Comparison of ENCODE assay signal across 15 cellular contexts in genomic region chr11:124882339-124883071, GRCh38. TPM values are rescaled to one million over a fixed set of nuclear protein-coding genes. Genes with fewer than 3 reads are reported as not detected.
A peak's percentile ranks its signal among the peaks of the same experiment; 100 is the strongest.
DNase-seq lines count a peak whose midpoint lies in the region; ATAC-seq and FAIRE-seq lines count a peak whose summit lies in the region.
"Had no signal": no experiment of that assay in that cellular context is flagged by ENCODE, and none has a peak within 500 bp of the region (broad histone marks: within the 10 kb centered on the region; RNA-seq: fewer than 3 reads in every experiment).

No MANE protein-coding gene starts in this region.

- H3K36me3 ChIP-seq in small intestine (ENCODE audit: control insufficient read depth in 2 of 2, insufficient read depth in 2 of 2, low read length in 2 of 2), result no peaks in the 10 kb centered on the region
- H3K36me3 ChIP-seq: esophagus squamous epithelium had no signal

- peaks cover 4% of the 10 kb centered on the region in 2 donors for H3K4me1 ChIP-seq in small intestine (ENCODE audit: control insufficient read depth in 2 of 2, insufficient read depth in 1 of 2, low read depth in 1 of 2, low read length in 1 of 2)

- no peak overlapping the region for H3K4me3 Mint-ChIP-seq in activated CD4-positive, alpha-beta memory T cell treated with anti-CD3 and anti-CD28 coated beads, Interleukin-2, amount 10 ng/mL, durations not matched to agents 7 days and 5 days
- H3K4me3 Mint-ChIP-seq: activated T-cell treated with anti-CD3 and anti-CD28 coated beads, Interleukin-2, amount 50 U/mL, for 4 hours; CD4-positive, CD25-positive, alpha-beta regulatory T cell had no signal

- FAIRE-seq in small intestine (lab: Jason Lieb, UNC), result no peak
- FAIRE-seq: islet of Langerhans had no signal

- CTCF ChIA-PET in activated CD4-positive, alpha-beta memory T cell treated with anti-CD3 and anti-CD28 coated beads, Interleukin-2, amount 10 ng/mL, durations not matched to agents 7 days and 5 days (lab: Charles Lee), result interaction anchor here (0.7 to 1.6 kb wide), 2 partner anchors 260 to 481 kb away, joined by 4 to 5 read pairs; no protein-coding TSS in a partner anchor

- H3K27ac Mint-ChIP-seq in activated CD4-positive, alpha-beta memory T cell treated with anti-CD3 and anti-CD28 coated beads, Interleukin-2, amount 10 ng/mL, durations not matched to agents 7 days and 5 days, result no peak overlapping the region
- H3K27ac Mint-ChIP-seq: CD4-positive, CD25-positive, alpha-beta regulatory T cell had no signal

- peak; percentile 24 for DNase-seq in LHCN-M2 (ENCODE audit: low read depth)
- peak; percentile 20 for DNase-seq in cerebellum (ENCODE audit: low spot score)
- peak; percentile 70 for DNase-seq in hepatic stellate cell (ENCODE audit: low spot score)
- DNase-seq in small intestine, result peak; percentile 35
- DNase-seq in Ammon's horn (ENCODE audit: low spot score), result no peak
- no peak for DNase-seq in activated CD4-positive, alpha-beta memory T cell treated with anti-CD3 and anti-CD28 coated beads, Interleukin-2, amount 10 ng/mL, durations not matched to agents 7 days and 5 days
- DNase-seq in GM19238 (ENCODE audit: insufficient read length, low spot score), result no peak
- DNase-seq: activated T-cell treated with anti-CD3 and anti-CD28 coated beads, Interleukin-2, amount 50 U/mL, for 4 hours; CD4-positive, CD25-positive, alpha-beta regulatory T cell; esophagus squamous epithelium; MV-4-11; SHP77; stimulated activated CD4-positive, alpha-beta T cell treated with anti-CD3 and anti-CD28 coated beads, Interleukin-15, amount 100 ng/mL, for 24 hours had no signal

- H3K9me3 ChIP-seq in small intestine (ENCODE audit: control insufficient read depth, low read depth), result no peaks in the 10 kb centered on the region
- H3K9me3 ChIP-seq: esophagus squamous epithelium had no signal

- no peak overlapping the region for H3K27ac ChIP-seq in small intestine (ENCODE audit: low read depth in 1 of 2, low read length in 1 of 2)

- WGBS in small intestine, 3 donors, result 32 to 48% (median 38%) methylated on average over 11 of the region's 11 CpGs

- no peak overlapping the region for H3K4me3 ChIP-seq in small intestine (ENCODE audit: low read depth in 1 of 2, low read length in 2 of 2)
- H3K4me3 ChIP-seq: esophagus squamous epithelium had no signal

- POLR2A ChIA-PET in activated CD4-positive, alpha-beta memory T cell treated with anti-CD3 and anti-CD28 coated beads, Interleukin-2, amount 10 ng/mL, durations not matched to agents 7 days and 5 days (lab: Charles Lee), result no interaction called here

- ATAC-seq in HG03139 (IDR thresholded peaks at IDR 0.05; ENCODE audit: unreplicated experiment), result no peak
- ATAC-seq: activated T-cell treated with anti-CD3 and anti-CD28 coated beads, Interleukin-2, amount 50 U/mL, for 4 hours had no signal

- no peaks in the 10 kb centered on the region for H3K9me3 Mint-ChIP-seq in activated CD4-positive, alpha-beta memory T cell treated with anti-CD3 and anti-CD28 coated beads, Interleukin-2, amount 10 ng/mL, durations not matched to agents 7 days and 5 days
- H3K9me3 Mint-ChIP-seq: activated T-cell treated with anti-CD3 and anti-CD28 coated beads, Interleukin-2, amount 50 U/mL, for 4 hours had no signal

- peaks cover 4% of the 10 kb centered on the region for H3K27me3 Mint-ChIP-seq in activated CD4-positive, alpha-beta memory T cell treated with anti-CD3 and anti-CD28 coated beads, Interleukin-2, amount 10 ng/mL, durations not matched to agents 7 days and 5 days

- peaks cover 0 to 1% of the 10 kb centered on the region in 2 donors for H3K27me3 ChIP-seq in small intestine (ENCODE audit: control insufficient read depth in 2 of 2, insufficient read depth in 2 of 2, low read length in 2 of 2)

- H3K36me3 Mint-ChIP-seq in activated CD4-positive, alpha-beta memory T cell treated with anti-CD3 and anti-CD28 coated beads, Interleukin-2, amount 10 ng/mL, durations not matched to agents 7 days and 5 days (ENCODE audit: low read depth), result no peaks in the 10 kb centered on the region
- H3K36me3 Mint-ChIP-seq: CD4-positive, CD25-positive, alpha-beta regulatory T cell had no signal

- H3K4me1 Mint-ChIP-seq in activated CD4-positive, alpha-beta memory T cell treated with anti-CD3 and anti-CD28 coated beads, Interleukin-2, amount 10 ng/mL, durations not matched to agents 7 days and 5 days, result peaks cover 4% of the 10 kb centered on the region

RNA-seq across cellular contexts. Expression of gene ROBO4, which starts 15.2 kb away (rescaled TPM):
- total RNA-seq in LHCN-M2 (2014; rRNA removed) (23.4 and 26.9 TPM in 2 replicates), cerebellum (7.9 TPM)
- polyA plus RNA-seq in LHCN-M2 (2012), result 13.4 TPM
- polyA plus RNA-seq in small intestine, result 1 to 10 TPM in 2 of 3 donors, under 1 TPM in 1; 0.45 to 8.9 (median 1.4) TPM
- not detected for total RNA-seq in activated CD4-positive, alpha-beta memory T cell treated with anti-CD3 and anti-CD28 coated beads, Interleukin-2, amount 10 ng/mL, durations not matched to agents 7 days and 5 days
- total RNA-seq: activated T-cell treated with anti-CD3 and anti-CD28 coated beads, Interleukin-2, amount 50 U/mL, for 4 hours had no signal

RNA-seq across cellular contexts. Expression of gene ROBO3, which starts 17.3 kb away (rescaled TPM):
- total RNA-seq in LHCN-M2 (2014; rRNA removed) (11.9 and 18.5 TPM in 2 replicates), cerebellum (30.1 TPM)
- 10.6 TPM for polyA plus RNA-seq in LHCN-M2 (2012)
- 10 to 100 TPM in 2 of 3 donors, 1 to 10 TPM in 1; 4.5 to 11.6 (median 11.2) TPM for polyA plus RNA-seq in small intestine
- 1 to 10 TPM; 7.9 to 8.5 TPM for total RNA-seq in activated CD4-positive, alpha-beta memory T cell treated with anti-CD3 and anti-CD28 coated beads, Interleukin-2, amount 10 ng/mL, durations not matched to agents 7 days and 5 days

RNA-seq across cellular contexts. Expression of gene HEPN1, which starts 36.5 kb away (rescaled TPM):
- total RNA-seq in LHCN-M2 (2014; rRNA removed), result not detected in 2 replicates
- not detected for polyA plus RNA-seq in LHCN-M2 (2012)
- total RNA-seq in cerebellum, result not detected
- under 1 TPM in 1 of 3 donors, not detected in 2; 0.06 TPM for polyA plus RNA-seq in small intestine
- total RNA-seq in activated CD4-positive, alpha-beta memory T cell treated with anti-CD3 and anti-CD28 coated beads, Interleukin-2, amount 10 ng/mL, durations not matched to agents 7 days and 5 days, result not detected
- total RNA-seq: activated T-cell treated with anti-CD3 and anti-CD28 coated beads, Interleukin-2, amount 50 U/mL, for 4 hours; CD4-positive, CD25-positive, alpha-beta regulatory T cell; esophagus squamous epithelium had no signal
- polyA plus RNA-seq: CD4-positive, CD25-positive, alpha-beta regulatory T cell had no signal

RNA-seq across cellular contexts. Expression of gene HEPACAM, which starts 53.3 kb away (rescaled TPM):
- total RNA-seq in LHCN-M2 (2014; rRNA removed), result 0.13 TPM in 1 of 2 replicates, not detected in the other
- 0.11 TPM for polyA plus RNA-seq in LHCN-M2 (2012)
- total RNA-seq in cerebellum, result 12.4 TPM
- under 1 TPM in 1 of 3 donors, not detected in 2; 0.67 TPM for polyA plus RNA-seq in small intestine
- total RNA-seq in activated CD4-positive, alpha-beta memory T cell treated with anti-CD3 and anti-CD28 coated beads, Interleukin-2, amount 10 ng/mL, durations not matched to agents 7 days and 5 days, result not detected
- total RNA-seq: activated T-cell treated with anti-CD3 and anti-CD28 coated beads, Interleukin-2, amount 50 U/mL, for 4 hours; CD4-positive, CD25-positive, alpha-beta regulatory T cell; esophagus squamous epithelium had no signal
- polyA plus RNA-seq: CD4-positive, CD25-positive, alpha-beta regulatory T cell had no signal

Comparison
In these comparisons a context has a peak if more than half of its experiments do, and no peak if none do; other contexts are left out.
1. DNase-seq: peak in LHCN-M2 (single experiment), cerebellum (single experiment), hepatic stellate cell (single experiment) and small intestine (single experiment); none in Ammon's horn (single experiment), activated CD4-positive, alpha-beta memory T cell treated with anti-CD3 and anti-CD28 coated beads, Interleukin-2, amount 10 ng/mL, durations not matched to agents 7 days and 5 days (single experiment) and GM19238 (single experiment).